ENCODE assay signal across 7 cellular contexts in the genomic region with DNA sequence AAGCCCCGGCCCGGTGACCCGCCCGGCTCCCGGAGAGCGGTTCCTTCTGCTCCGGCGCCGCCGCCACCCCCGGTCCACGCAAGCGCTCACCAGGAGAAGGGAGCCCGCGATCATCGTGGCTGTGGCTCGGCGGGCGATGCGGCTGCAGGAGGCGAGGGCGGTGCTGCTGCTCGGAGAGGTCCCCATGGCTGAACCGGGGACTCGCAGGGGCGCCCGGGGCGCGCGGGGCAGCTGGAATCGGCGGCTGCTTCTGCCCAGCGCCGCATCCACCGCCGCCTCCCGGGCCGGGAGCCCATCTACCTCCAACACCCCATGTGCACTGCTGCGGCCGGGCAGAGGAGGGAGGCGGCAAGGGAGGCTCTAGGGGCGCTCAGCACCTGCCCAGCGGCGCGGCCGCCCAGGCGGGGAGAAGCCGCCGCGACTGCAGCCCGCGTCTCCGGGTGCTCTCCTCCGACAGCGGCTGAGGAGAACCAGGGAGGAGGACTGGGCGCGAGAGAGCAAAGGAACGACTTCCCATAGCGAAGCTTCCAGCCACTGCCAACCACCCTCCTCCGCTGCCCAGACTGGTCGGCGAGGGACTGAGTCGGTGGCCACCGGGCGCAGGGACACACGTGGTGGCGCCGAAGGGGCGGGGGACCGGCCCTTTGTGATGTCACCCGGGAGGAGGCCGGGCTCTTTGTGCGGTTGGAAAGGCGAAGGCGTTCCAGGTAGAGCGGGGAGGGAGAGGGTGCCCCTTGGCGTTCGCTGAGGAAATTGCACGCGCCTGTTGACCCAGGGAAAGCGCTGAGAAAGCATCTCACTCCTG. TPM values are rescaled to one million over a fixed set of nuclear protein-coding genes. Genes with fewer than 3 reads are reported as not detected.
DNase-seq lines count a peak whose midpoint lies in the region; ATAC-seq and TF ChIP-seq lines count a peak whose summit lies in the region.

A gene with protein sequence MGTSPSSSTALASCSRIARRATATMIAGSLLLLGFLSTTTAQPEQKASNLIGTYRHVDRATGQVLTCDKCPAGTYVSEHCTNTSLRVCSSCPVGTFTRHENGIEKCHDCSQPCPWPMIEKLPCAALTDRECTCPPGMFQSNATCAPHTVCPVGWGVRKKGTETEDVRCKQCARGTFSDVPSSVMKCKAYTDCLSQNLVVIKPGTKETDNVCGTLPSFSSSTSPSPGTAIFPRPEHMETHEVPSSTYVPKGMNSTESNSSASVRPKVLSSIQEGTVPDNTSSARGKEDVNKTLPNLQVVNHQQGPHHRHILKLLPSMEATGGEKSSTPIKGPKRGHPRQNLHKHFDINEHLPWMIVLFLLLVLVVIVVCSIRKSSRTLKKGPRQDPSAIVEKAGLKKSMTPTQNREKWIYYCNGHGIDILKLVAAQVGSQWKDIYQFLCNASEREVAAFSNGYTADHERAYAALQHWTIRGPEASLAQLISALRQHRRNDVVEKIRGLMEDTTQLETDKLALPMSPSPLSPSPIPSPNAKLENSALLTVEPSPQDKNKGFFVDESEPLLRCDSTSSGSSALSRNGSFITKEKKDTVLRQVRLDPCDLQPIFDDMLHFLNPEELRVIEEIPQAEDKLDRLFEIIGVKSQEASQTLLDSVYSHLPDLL (minus strand): TSS at position 580 of the 805 bp plus-strand sequence. CDS start 394 bp downstream, at position 186.

- no peaks in the 10 kb centered on the region for H3K9me3 ChIP-seq in body of pancreas

- H3K27me3 ChIP-seq in body of pancreas = no peaks in the 10 kb centered on the region

- intact Hi-C loops in body of pancreas (cut with DNase I) = loop anchor here (5.0 kb wide), 1 partner anchor 207 kb away; no protein-coding TSS in a partner anchor
- intact Hi-C loops in sciatic nerve (cut with DNase I) = loop anchor here (10.0 kb wide), 2 partner anchors 215 to 465 kb away; no protein-coding TSS in a partner anchor

- H3K4me3 ChIP-seq in body of pancreas = peak within 1 kb of the TSS; percentile 66

- DNase-seq in NCI-H187 treated with DMSO at 0.1 percent for 48 hours (lab: John Stamatoyannopoulos, UW) (peak; percentile 39), T1000 (lab: John Stamatoyannopoulos, UW) (peak; percentile 91), body of pancreas (peak; percentile 94 to 96 (median 95)), iPS DF 19.7 (ENCODE audit: low read depth, low spot score) (peak; percentile 65), sciatic nerve (ENCODE audit: low spot score) (peak; percentile 91)

- H3K36me3 ChIP-seq in body of pancreas (replicated peaks in 1 of 2; ENCODE audit: insufficient read depth in 1 of 2, low read depth in 2 of 2) = no peaks in the 10 kb centered on the region

- peaks cover 16% of the 10 kb centered on the region for H3K4me1 ChIP-seq in body of pancreas

- ATAC-seq in GM18502 (IDR thresholded peaks at IDR 0.05; ENCODE audit: poor library complexity, unreplicated experiment) = peak; percentile 99
- peak; percentile 95 for ATAC-seq in HG02943 (IDR thresholded peaks at IDR 0.05; ENCODE audit: low read depth, unreplicated experiment)
- peak; percentile 99 for ATAC-seq in body of pancreas
- ATAC-seq in sciatic nerve = peak; percentile 99

- peak; percentile 93 to 96 (median 95) for TF ChIP-seq POLR2A in body of pancreas (IDR thresholded peaks at IDR 0.05)

- WGBS in body of pancreas, 2 donors = 0 to 1% methylated on average over 19 to 78 of the region's 81 CpGs

- peak; percentile 91 to 99 (median 99) for TF ChIP-seq CTCF in body of pancreas (IDR thresholded peaks at IDR 0.05)

- H3K27ac ChIP-seq in body of pancreas = peak within 1 kb of the TSS; percentile 71 to 90 (median 83)

RNA-seq across cellular contexts. Expression of the gene that starts here (rescaled TPM):
- 10 to 100 TPM; 24.6 to 26.0 TPM for total RNA-seq in body of pancreas
- 6.3 TPM for total RNA-seq in sciatic nerve

Comparison
In these comparisons a context has a peak if more than half of its experiments do, and no peak if none do; other contexts are left out.
1. Peak in every context shown above with its lines: DNase-seq, ATAC-seq, H3K4me3 ChIP-seq and H3K27ac ChIP-seq.
2. DNase-seq: peak in every context shown above with its lines; median percentile 95 in body of pancreas; 91 in T1000; 91 in sciatic nerve; 65 in iPS DF 19.7; 39 in NCI-H187 treated with DMSO at 0.1 percent for 48 hours.